6 cellular contexts compared by ENCODE assay signal in genomic region chr17:4005296-4006164, GRCh38. TPM values are rescaled to one million over a fixed set of nuclear protein-coding genes. Genes with fewer than 3 reads are reported as not detected.
"Had no signal": no experiment of that assay in that cellular context is flagged by ENCODE, and none has a peak within 500 bp of the region (broad histone marks: within the 10 kb centered on the region; RNA-seq: fewer than 3 reads in every experiment).

No MANE protein-coding gene starts in this region.

- H3K9me3 Mint-ChIP-seq: activated naive CD4-positive, alpha-beta T cell treated with anti-CD3 and anti-CD28 coated beads, Interleukin-2, amount 50 U/mL, for 72 hours; activated T-cell treated with anti-CD3 and anti-CD28 coated beads, Interleukin-2, amount 50 U/mL, for 24 hours; central memory CD8-positive, alpha-beta T cell had no signal

- H3K27ac Mint-ChIP-seq: activated T-cell treated with anti-CD3 and anti-CD28 coated beads, Interleukin-2, amount 50 U/mL, for 24 hours had no signal

- H3K27me3 Mint-ChIP-seq: activated T-cell treated with anti-CD3 and anti-CD28 coated beads, Interleukin-2, amount 50 U/mL, for 24 hours; central memory CD8-positive, alpha-beta T cell had no signal

- DNase-seq: amniotic stem cell, foreskin melanocyte had no signal

- H3K4me1 Mint-ChIP-seq: central memory CD8-positive, alpha-beta T cell had no signal

- H3K4me3 Mint-ChIP-seq: activated T-cell treated with anti-CD3 and anti-CD28 coated beads, Interleukin-2, amount 50 U/mL, for 24 hours; central memory CD8-positive, alpha-beta T cell had no signal

RNA-seq across cellular contexts. Expression of gene ATP2A3, which starts 41.3 kb away (rescaled TPM):
- polyA plus RNA-seq: neural cell had no signal
